Comparison of ENCODE assay signal across 9 cellular contexts in genomic region chr15:77507151-77507847, GRCh38.
DNase-seq lines count a peak whose midpoint lies in the region; TF ChIP-seq lines count a peak whose summit lies in the region.
"Had no signal": no experiment of that assay in that cellular context is flagged by ENCODE, and none has a peak within 500 bp of the region (broad histone marks: within the 10 kb centered on the region; RNA-seq: fewer than 3 reads in every experiment).

No MANE protein-coding gene starts in this region.

- H4K91ac ChIP-seq in mesenchymal stem cell (ENCODE audit: low read length), result no peak overlapping the region

- H2BK12ac ChIP-seq in mesenchymal stem cell (ENCODE audit: low read length in 2 of 2), result peak overlapping the region in 1 of 2 experiments; percentile 2

- H3K36me3 ChIP-seq in colonic mucosa, result no peaks in the 10 kb centered on the region
- no peaks in the 10 kb centered on the region for H3K36me3 ChIP-seq in mesenchymal stem cell (ENCODE audit: control insufficient read depth in 1 of 2, insufficient read depth in 2 of 2, low read depth in 1 of 2, low read length in 2 of 2)
- no peaks in the 10 kb centered on the region for H3K36me3 ChIP-seq in thyroid gland

- H3K79me1 ChIP-seq in mesenchymal stem cell (replicated peaks; ENCODE audit: low read length, poor library complexity, severe bottlenecking), result no peaks in the 10 kb centered on the region

- DNase-seq in DMS53 (lab: John Stamatoyannopoulos, UW) (peak; percentile 7), DMS53 treated with DMSO at 0.1 percent for 48 hours (lab: John Stamatoyannopoulos, UW; ENCODE audit: unreplicated experiment) (no peak), colonic mucosa (peak; percentile 61), mesenchymal stem cell (no peak), thyroid gland (peak; percentile 67 to 68), T1000 (lab: John Stamatoyannopoulos, UW) (no peak), GM10248 (ENCODE audit: extremely low spot score) (no peak)
- no peak for DNase-seq in stimulated activated CD4-positive, alpha-beta T cell treated with anti-CD3 and anti-CD28 coated beads, Interleukin-15, amount 100 ng/mL, for 24 hours
- DNase-seq: 8988T had no signal

- 81% methylated on average over 8 of the region's 8 CpGs for WGBS in mesenchymal stem cell
- 28 to 35% methylated on average over 8 of the region's 8 CpGs for WGBS in thyroid gland, 2 donors

- no peak overlapping the region for H2AFZ ChIP-seq in mesenchymal stem cell (ENCODE audit: low read depth, low read length)

- peak overlapping the region; percentile 40 for H3K4me2 ChIP-seq in mesenchymal stem cell (ENCODE audit: low read length, poor library complexity, severe bottlenecking)

- H3K18ac ChIP-seq in mesenchymal stem cell (ENCODE audit: low read depth in 1 of 2, low read length in 2 of 2), result peak overlapping the region in 1 of 2 experiments; percentile 27

- TF ChIP-seq CTCF in colonic mucosa (IDR thresholded peaks at IDR 0.05), result no peak
- TF ChIP-seq CTCF in thyroid gland (IDR thresholded peaks at IDR 0.05), result no peak
- TF ChIP-seq CTCF in GM10248 (IDR thresholded peaks at IDR 0.05; ENCODE audit: control extremely low read depth, extremely low read depth, low read depth, missing control alignments), result no peak

- no peak overlapping the region for H2BK120ac ChIP-seq in mesenchymal stem cell (ENCODE audit: low read depth, low read length)

- peak overlapping the region; percentile 53 for H3K27ac ChIP-seq in colonic mucosa
- no peak overlapping the region for H3K27ac ChIP-seq in mesenchymal stem cell (ENCODE audit: low read length, poor library complexity, severe bottlenecking)
- H3K27ac ChIP-seq in thyroid gland, result peak overlapping the region; percentile 87 to 96 (median 96)

- peak overlapping the region; percentile 38 to 64 for H3K9ac ChIP-seq in colonic mucosa (ENCODE audit: low read depth in 2 of 2, low read length in 2 of 2)
- peak overlapping the region; percentile 18 for H3K9ac ChIP-seq in mesenchymal stem cell (ENCODE audit: low read length)

- no peak overlapping the region for H2BK5ac ChIP-seq in mesenchymal stem cell (ENCODE audit: low read depth, low read length, poor library complexity, severe bottlenecking)

- H3K27me3 ChIP-seq in colonic mucosa, result no peaks in the 10 kb centered on the region
- no peaks in the 10 kb centered on the region for H3K27me3 ChIP-seq in mesenchymal stem cell (ENCODE audit: control insufficient read depth in 1 of 2, insufficient read depth in 1 of 2, low read length in 2 of 2)
- H3K27me3 ChIP-seq in thyroid gland, result no peaks in the 10 kb centered on the region

- peak overlapping the region; percentile 24 for H2AK5ac ChIP-seq in mesenchymal stem cell (ENCODE audit: low read length, severe bottlenecking)

- intact Hi-C loops in colonic mucosa (cut with DNase I), result no loop called here
- intact Hi-C loops in thyroid gland (cut with DNase I), result no loop called here

- peak overlapping the region in 1 of 2 experiments; percentile 24 for H3K4ac ChIP-seq in mesenchymal stem cell (ENCODE audit: low read depth in 1 of 2, low read length in 2 of 2)

- no peak overlapping the region for H3K14ac ChIP-seq in mesenchymal stem cell (ENCODE audit: low read length in 2 of 2)

- POLR2A ChIA-PET in GM10248 (lab: Yijun Ruan, JAX), result no interaction called here

- CTCF ChIA-PET in GM10248 (lab: Yijun Ruan, JAX), result interaction anchor here (1.2 to 6.2 kb wide), 7 partner anchors 8 to 320 kb away, joined by 3 to 38 read pairs (median 7); no protein-coding TSS in a partner anchor

- no peak for TF ChIP-seq POLR2A in thyroid gland (IDR thresholded peaks at IDR 0.05)

- H3K9me3 ChIP-seq in colonic mucosa (no peaks in the 10 kb centered on the region), mesenchymal stem cell (ENCODE audit: control insufficient read depth, low read length) (no peaks in the 10 kb centered on the region), thyroid gland (no peaks in the 10 kb centered on the region)

- H3K23ac ChIP-seq in mesenchymal stem cell (ENCODE audit: low read length in 2 of 2), result no peak overlapping the region

- peaks cover 15% of the 10 kb centered on the region for H3K4me1 ChIP-seq in colonic mucosa
- peaks cover 30% of the 10 kb centered on the region for H3K4me1 ChIP-seq in mesenchymal stem cell (ENCODE audit: control insufficient read depth, insufficient read depth, low read depth, low read length)
- peaks cover 44 to 56% of the 10 kb centered on the region in 2 donors for H3K4me1 ChIP-seq in thyroid gland

- H4K8ac ChIP-seq in mesenchymal stem cell (ENCODE audit: low read length), result peak overlapping the region; percentile 71

- no peak overlapping the region for H2BK15ac ChIP-seq in mesenchymal stem cell (ENCODE audit: low read depth, poor library complexity, severe bottlenecking)

- no peak overlapping the region for H3K4me3 ChIP-seq in colonic mucosa
- H3K4me3 ChIP-seq in mesenchymal stem cell (ENCODE audit: insufficient read depth in 1 of 2, low read depth in 1 of 2, low read length in 2 of 2), result peak overlapping the region in 1 of 2 experiments; percentile 34
- H3K4me3 ChIP-seq in thyroid gland (replicated peaks in 1 of 3), result no peak overlapping the region

Comparison
In these comparisons a context has a peak if more than half of its experiments do, and no peak if none do; other contexts are left out.
1. DNase-seq: peak in DMS53 (single experiment), colonic mucosa (single experiment) and thyroid gland (2 of 2); none in DMS53 treated with DMSO at 0.1 percent for 48 hours (single experiment), mesenchymal stem cell (single experiment), T1000 (single experiment), stimulated activated CD4-positive, alpha-beta T cell treated with anti-CD3 and anti-CD28 coated beads, Interleukin-15, amount 100 ng/mL, for 24 hours (single experiment) and GM10248 (single experiment).